9 cellular contexts compared by ENCODE assay signal in the genomic region with DNA sequence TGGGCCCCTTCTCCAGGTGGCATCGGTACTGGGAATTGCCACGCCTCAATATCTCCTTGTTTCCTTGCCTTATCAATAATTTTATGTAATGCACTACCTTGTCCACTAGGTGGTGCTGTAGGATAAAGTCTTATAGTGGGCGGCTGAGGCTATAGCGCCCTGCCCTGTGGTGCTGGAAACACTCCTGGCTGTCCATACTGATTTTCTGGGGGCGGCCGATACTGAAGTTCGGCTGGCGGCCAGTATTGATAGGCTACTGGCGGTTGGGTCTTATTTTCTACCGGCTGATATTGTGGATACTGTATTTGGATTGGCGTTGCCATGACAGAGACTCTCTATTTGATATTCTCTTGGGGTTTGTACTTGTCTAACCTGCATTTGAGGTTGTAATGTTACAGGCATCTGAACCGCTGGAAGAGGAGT. TPM values are rescaled to one million over a fixed set of nuclear protein-coding genes. Genes with fewer than 3 reads are reported as not detected.
DNase-seq lines count a peak whose midpoint lies in the region; ATAC-seq, FAIRE-seq and TF ChIP-seq lines count a peak whose summit lies in the region.
"Not testable (repeated sequence)": the region's sequence is repeated elsewhere in the genome, so short reads cannot be mapped to it uniquely, and the experiment has no call there.
"Had no signal": no experiment of that assay in that cellular context is flagged by ENCODE, and none has a peak within 500 bp of the region (broad histone marks: within the 10 kb centered on the region; RNA-seq: fewer than 3 reads in every experiment).

No MANE protein-coding gene starts in this region.

- not testable (repeated sequence) for H3K23me2 ChIP-seq in H1 (ENCODE audit: low read depth, low read length)

- not testable (repeated sequence) for FAIRE-seq in H1 (lab: Jason Lieb, UNC)

- peak; percentile 79 for DNase-seq in GM23248
- peak; percentile 37 for DNase-seq in NCI-H1694 treated with DMSO at 0.1 percent for 48 hours (lab: John Stamatoyannopoulos, UW)
- not testable (repeated sequence) for DNase-seq in RWPE2 (ENCODE audit: low spot score); H1 (ENCODE audit: low read depth in 1 of 2, low spot score in 2 of 2)
- DNase-seq in activated T-cell treated with anti-CD3 and anti-CD28 coated beads, Interleukin-2, amount 50 U/mL, for 24 hours = peak; percentile 64
- DNase-seq in left kidney (ENCODE audit: low read depth, low spot score) = peak; percentile 84
- peak; percentile 29 for DNase-seq in smooth muscle cell of the brain vasculature (ENCODE audit: low read depth, low spot score)

- H2BK15ac ChIP-seq in H1 (ENCODE audit: low read length) = not testable (repeated sequence)

- TF ChIP-seq EP300 in H1 (IDR thresholded peaks at IDR 0.05; ENCODE audit: borderline replicate concordance in 1 of 2, low read depth in 2 of 2, low read length in 2 of 2) = not testable (repeated sequence)

- not testable (repeated sequence) for H3K9ac ChIP-seq in BLaER1; GM23248; H1 (replicated peaks in 1 of 4; ENCODE audit: extremely low read depth in 1 of 4, low read depth in 3 of 4, low read length in 3 of 4)

- not testable (repeated sequence) for H3K23ac ChIP-seq in H1 (ENCODE audit: insufficient read length)

- H3K9me2 ChIP-seq in GM23248 (ENCODE audit: insufficient read depth) = not testable (repeated sequence)

- H2BK20ac ChIP-seq in H1 (ENCODE audit: low read length) = not testable (repeated sequence)

- CTCF ChIA-PET in H1 (lab: Charles Lee; ENCODE audit: partially characterized antibody) = interaction anchor here (0.7 to 1.9 kb wide), 11 partner anchors 14 to 185 kb away, joined by 3 to 13 read pairs (median 5); partner anchors contain the start of genes ASRGL1 and SCGB2A1

- H3K36me3 ChIP-seq in BLaER1; GM23248 (ENCODE audit: low read depth); RWPE2 (ENCODE audit: low read depth); H1 (ENCODE audit: control insufficient read depth in 2 of 4, insufficient read depth in 4 of 4, low read length in 3 of 4): not testable (repeated sequence)

- H3K36me3 Mint-ChIP-seq in activated T-cell treated with anti-CD3 and anti-CD28 coated beads, Interleukin-2, amount 50 U/mL, for 24 hours (ENCODE audit: low read depth) = not testable (repeated sequence)

- not testable (repeated sequence) for H3K4me3 ChIP-seq in BLaER1; RWPE2 (ENCODE audit: severe bottlenecking); H1 (ENCODE audit: extremely low read depth in 1 of 4, insufficient read depth in 2 of 4, low read depth in 3 of 4, low read length in 4 of 4)
- H3K4me3 ChIP-seq in GM23248 = 0 out of 2 replicates have a peak overlapping the region, but pooled peaks have one; percentile 34

- H3K18ac ChIP-seq in H1 (ENCODE audit: extremely low read depth, low read length) = not testable (repeated sequence)

- not testable (repeated sequence) for H2BK5ac ChIP-seq in H1 (ENCODE audit: low read depth, low read length)

- not testable (repeated sequence) for H2BK12ac ChIP-seq in H1 (ENCODE audit: low read depth, low read length)

- H3K27me3 Mint-ChIP-seq in activated T-cell treated with anti-CD3 and anti-CD28 coated beads, Interleukin-2, amount 50 U/mL, for 24 hours = not testable (repeated sequence)

- not testable (repeated sequence) for H3K4ac ChIP-seq in H1 (replicated peaks; ENCODE audit: insufficient read length, low read depth, low read length)

- H3K27ac ChIP-seq in BLaER1; GM23248; RWPE2 (ENCODE audit: poor library complexity, severe bottlenecking); H1 (ENCODE audit: low read depth, low read length): not testable (repeated sequence)

- H4K8ac ChIP-seq in H1 (ENCODE audit: extremely low read depth, insufficient read depth, low read length) = not testable (repeated sequence)

- not testable (repeated sequence) for H3K9me3 Mint-ChIP-seq in activated T-cell treated with anti-CD3 and anti-CD28 coated beads, Interleukin-2, amount 50 U/mL, for 24 hours

- not testable (repeated sequence) for H4K5ac ChIP-seq in H1 (ENCODE audit: insufficient read length, low read depth, low read length)

- not testable (repeated sequence) for H3K9me3 ChIP-seq in BLaER1; GM23248 (ENCODE audit: low read depth); RWPE2 (ENCODE audit: severe bottlenecking); H1 (ENCODE audit: insufficient read depth in 2 of 2, low read depth in 1 of 2, low read length in 1 of 2)

- peak; percentile 87 for ATAC-seq in RWPE2 (ENCODE audit: low read depth)

- H3K4me1 ChIP-seq in BLaER1; GM23248 (ENCODE audit: insufficient read depth); RWPE2 (ENCODE audit: insufficient read depth, poor library complexity, severe bottlenecking); H1 (replicated peaks in 1 of 4; ENCODE audit: control insufficient read depth in 3 of 4, insufficient read depth in 4 of 4, low read length in 3 of 4): not testable (repeated sequence)

- peak overlapping the region; percentile 58; the same call in 1 of the 2 replicates for H2AFZ ChIP-seq in GM23248
- H2AFZ ChIP-seq in H1 (ENCODE audit: low read length) = not testable (repeated sequence)

- H3K4me1 Mint-ChIP-seq in activated T-cell treated with anti-CD3 and anti-CD28 coated beads, Interleukin-2, amount 50 U/mL, for 24 hours (ENCODE audit: low read depth) = not testable (repeated sequence)

- H3K27me3 ChIP-seq in BLaER1; GM23248 (replicated peaks; ENCODE audit: insufficient read depth); RWPE2 (ENCODE audit: insufficient read depth, poor library complexity, severe bottlenecking); H1 (replicated peaks in 1 of 4; ENCODE audit: control insufficient read depth in 3 of 4, extremely low read depth in 1 of 4, insufficient read depth in 3 of 4, low read length in 3 of 4): not testable (repeated sequence)

- not testable (repeated sequence) for H3F3A ChIP-seq in GM23248 (ENCODE audit: insufficient read depth)

- not testable (repeated sequence) for H4K91ac ChIP-seq in H1 (replicated peaks; ENCODE audit: insufficient read length, low read length)

- peak overlapping the region; percentile 33; the same call in 1 of the 2 replicates for H3K4me2 ChIP-seq in BLaER1
- peak overlapping the region; percentile 69 for H3K4me2 ChIP-seq in GM23248 (ENCODE audit: unreplicated experiment)
- not testable (repeated sequence) for H3K4me2 ChIP-seq in H1 (ENCODE audit: insufficient read depth in 1 of 2, low read depth in 2 of 2, low read length in 2 of 2)

- POLR2A ChIA-PET in H1 (lab: Charles Lee; ENCODE audit: partially characterized antibody) = interaction anchor here (0.6 kb wide), 1 partner anchor 187 kb away, joined by 3 read pairs; no protein-coding TSS in a partner anchor

- WGBS in GM23248 (ENCODE audit: low coverage in 1 of 2, low lambda C conversion rate in 2 of 2, missing lambda C conversion rate in 2 of 2), 2 experiments = 1 to 2% methylated on average over 12 of the region's 12 CpGs
- 39% methylated on average over 12 of the region's 12 CpGs; no CpG with 5 or more reads in 1 of the 2 experiments for WGBS in H1 (ENCODE audit: extremely low coverage in 1 of 2, insufficient coverage in 1 of 2, insufficient read length in 1 of 2, insufficient replicate concordance in 2 of 2, low coverage in 1 of 2, low lambda C conversion rate in 2 of 2, missing lambda C conversion rate in 1 of 2), 2 experiments

- H3K14ac ChIP-seq in H1 (ENCODE audit: insufficient read length) = not testable (repeated sequence)

- H2AK5ac ChIP-seq in H1 (ENCODE audit: low read depth, low read length) = not testable (repeated sequence)

- H3K79me2 ChIP-seq in GM23248 (ENCODE audit: insufficient read depth); H1 (ENCODE audit: control insufficient read depth in 1 of 2, insufficient read depth in 2 of 2, low read length in 2 of 2): not testable (repeated sequence)

- TF ChIP-seq POLR2A in H1 (IDR thresholded peaks at IDR 0.05; ENCODE audit: control extremely low read depth in 1 of 2, low read depth in 2 of 2, low read length in 2 of 2) = not testable (repeated sequence)

- H3K4me3 Mint-ChIP-seq in activated T-cell treated with anti-CD3 and anti-CD28 coated beads, Interleukin-2, amount 50 U/mL, for 24 hours = not testable (repeated sequence)

- not testable (repeated sequence) for H3K56ac ChIP-seq in H1 (replicated peaks; ENCODE audit: insufficient read length, low read depth, low read length)

- H4K20me1 ChIP-seq in BLaER1; GM23248 (ENCODE audit: insufficient read depth); H1 (replicated peaks in 1 of 2; ENCODE audit: control insufficient read depth in 1 of 2, insufficient read depth in 2 of 2, low read length in 2 of 2): not testable (repeated sequence)

- not testable (repeated sequence) for H3K27ac Mint-ChIP-seq in activated T-cell treated with anti-CD3 and anti-CD28 coated beads, Interleukin-2, amount 50 U/mL, for 24 hours

- H2BK120ac ChIP-seq in H1 (replicated peaks; ENCODE audit: low read depth, low read length) = not testable (repeated sequence)

- peak; percentile 79 to 81 for TF ChIP-seq RAD21 in H1 (IDR thresholded peaks at IDR 0.05 in 1 of 2, conservative IDR thresholded peaks at IDR 0.05 in 1 of 2; ENCODE audit: low read depth in 2 of 2, low read length in 2 of 2)

- in situ Hi-C loops in GM23248 (cut with MboI) = loop anchor here (25.0 kb wide), 1 partner anchor 306 kb away; the partner anchor contains the start of genes LRRN4CL and UBXN1

- peak; percentile 83 for TF ChIP-seq CTCF in RWPE2 (IDR thresholded peaks at IDR 0.05; ENCODE audit: poor library complexity, severe bottlenecking)
- TF ChIP-seq CTCF in H1 (IDR thresholded peaks at IDR 0.05; ENCODE audit: control extremely low read depth in 1 of 3, insufficient read depth in 1 of 3, low read depth in 1 of 3, low read length in 3 of 3) = peak; percentile 8 to 86 (median 74)

- H3K79me1 ChIP-seq in H1 (ENCODE audit: low read depth, low read length) = not testable (repeated sequence)

RNA-seq across cellular contexts. Expression of gene SCGB1A1, which starts 38.0 kb away (rescaled TPM):
- not detected in 2 replicates for total RNA-seq in GM23248 (2014; rRNA removed; shearing (Covaris generic))
- polyA plus RNA-seq in GM23248 (2016; fragmentation: Nextera tagmentation; extraction: Ambion mirVana) (not detected in 2 replicates), H1 (2011; rRNA removed) (not detected in 2 replicates)
- not detected in 2 replicates for total RNA-seq in H1 (2021; fragmentation: NEBNext Ultra II Directional; extraction: Animal tissue kit (Norgen Biotek cat#: 25700))
- polyA plus RNA-seq in H1 (2011; cell fraction: cytosol; rRNA removed) = not detected
- not detected for polyA plus RNA-seq in H1 (2011; cell fraction: nucleus; rRNA removed)
- not detected in 4 replicates for polyA plus RNA-seq in H1 (2012, experiment 1 of 2)
- not detected for polyA plus RNA-seq in H1 (2012, experiment 2 of 2)
- polyA plus RNA-seq in H1 (2013, experiment 1 of 2) = not detected
- polyA plus RNA-seq in H1 (2013, experiment 2 of 2) = not detected
- not detected in 2 replicates for polyA minus RNA-seq in H1 (2011; rRNA and poly(A)+ RNA removed)
- not detected for polyA minus RNA-seq in H1 (2011; cell fraction: cytosol; rRNA and poly(A)+ RNA removed)
- not detected for polyA minus RNA-seq in H1 (2011; cell fraction: nucleus; rRNA and poly(A)+ RNA removed)
- total RNA-seq: occipital lobe had no signal

RNA-seq across cellular contexts. Expression of gene ASRGL1, which starts 43.6 kb away (rescaled TPM):
- 0.43 TPM in 1 of 2 replicates, not detected in the other for total RNA-seq in GM23248 (2014; rRNA removed; shearing (Covaris generic))
- polyA plus RNA-seq in GM23248 (2016; fragmentation: Nextera tagmentation; extraction: Ambion mirVana) = 0.59 and 1.2 TPM in 2 replicates
- 23.5 and 27.2 TPM in 2 replicates for total RNA-seq in H1 (2021; fragmentation: NEBNext Ultra II Directional; extraction: Animal tissue kit (Norgen Biotek cat#: 25700))
- 19.9 and 24.0 TPM in 2 replicates for polyA plus RNA-seq in H1 (2011; rRNA removed)
- polyA plus RNA-seq in H1 (2011; cell fraction: cytosol; rRNA removed) = 35.0 TPM
- polyA plus RNA-seq in H1 (2011; cell fraction: nucleus; rRNA removed) = 31.5 TPM
- 23.4 to 31.1 TPM (median 26.9 TPM) in 4 replicates for polyA plus RNA-seq in H1 (2012, experiment 1 of 2)
- polyA plus RNA-seq in H1 (2012, experiment 2 of 2) = 9.3 TPM
- 23.8 TPM for polyA plus RNA-seq in H1 (2013, experiment 1 of 2)
- polyA plus RNA-seq in H1 (2013, experiment 2 of 2) = 25.9 TPM
- polyA minus RNA-seq in H1 (2011; rRNA and poly(A)+ RNA removed) = 17.4 and 22.0 TPM in 2 replicates
- 11.4 TPM for polyA minus RNA-seq in H1 (2011; cell fraction: cytosol; rRNA and poly(A)+ RNA removed)
- polyA minus RNA-seq in H1 (2011; cell fraction: nucleus; rRNA and poly(A)+ RNA removed) = 19.1 TPM

Comparison
In these comparisons a context has a peak if more than half of its experiments do, and no peak if none do; other contexts are left out.
1. RNA of gene ASRGL1, which starts 43.6 kb away (total RNA-seq): 23.5 to 27.2 TPM in H1; 0.43 TPM in GM23248; every median in the first group is over 10 times any median in the second.